In the genomic region with DNA sequence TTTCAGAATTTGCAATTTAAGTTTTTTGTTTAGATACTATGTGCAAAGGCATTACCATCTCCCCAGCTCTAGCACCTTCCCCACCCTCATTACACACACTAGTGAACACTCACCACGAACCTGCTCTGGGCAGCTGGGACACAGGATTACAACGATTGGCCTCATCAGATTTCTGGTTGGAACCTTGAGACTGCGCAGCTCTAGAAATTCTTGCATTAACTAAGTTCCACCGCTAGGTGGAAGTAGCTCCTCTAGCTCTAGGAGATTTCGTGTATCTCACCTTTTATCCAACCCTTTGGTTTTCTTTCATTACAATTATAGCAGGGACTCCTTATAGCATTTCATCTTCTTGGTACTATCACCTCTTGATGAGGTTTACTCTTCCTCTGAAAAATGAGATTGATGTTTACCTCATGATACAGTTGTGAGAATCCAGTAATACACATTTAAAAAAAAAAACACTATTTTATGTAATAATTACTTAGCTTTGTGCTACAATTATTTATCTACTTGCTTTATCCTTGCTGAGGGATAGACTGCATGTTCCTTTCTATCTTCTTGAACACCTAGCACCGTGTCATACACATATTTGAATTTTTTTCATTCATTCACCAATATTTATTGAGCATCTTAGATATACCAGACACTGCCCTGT, we compare ENCODE assay signal across 8 cellular contexts. TPM values are rescaled to one million over a fixed set of nuclear protein-coding genes. Genes with fewer than 3 reads are reported as not detected.
DNase-seq lines count a peak whose midpoint lies in the region; ATAC-seq, FAIRE-seq and TF ChIP-seq lines count a peak whose summit lies in the region.

No MANE protein-coding gene starts in this region.

- no peaks in the 10 kb centered on the region for H3K4me1 ChIP-seq in GM12878 (ENCODE audit: control insufficient read depth, insufficient read depth, low read length)

- TF ChIP-seq POLR2A in GM12878 (IDR thresholded peaks at IDR 0.05; ENCODE audit: low read depth, low read length) = no peak

- H3K27me3 ChIP-seq in GM12878 (replicated peaks in 1 of 2; ENCODE audit: control insufficient read depth in 2 of 2, insufficient read depth in 2 of 2, low read length in 1 of 2) = no peaks in the 10 kb centered on the region

- DNase-seq in activated CD8-positive, alpha-beta memory T cell treated with anti-CD3 and anti-CD28 coated beads for 24 hours = peak; percentile 55
- no peak for DNase-seq in activated CD8-positive, alpha-beta memory T cell treated with anti-CD3 and anti-CD28 coated beads, Interleukin-2, amount 50 U/mL, for 4 hours
- peak; percentile 32 for DNase-seq in HK-2 (ENCODE audit: unreplicated experiment)
- DNase-seq in NCI-H748 (lab: John Stamatoyannopoulos, UW; ENCODE audit: unreplicated experiment) = peak; percentile 68
- no peak for DNase-seq in GM12878 (ENCODE audit: low read depth, low spot score)
- DNase-seq in iPS-NIHi7 (ENCODE audit: extremely low spot score) = peak; percentile 63
- peak; percentile 80 for DNase-seq in superior temporal gyrus (ENCODE audit: extremely low spot score)

- 3% methylated on average over 6 of the region's 6 CpGs for WGBS in GM12878 (ENCODE audit: insufficient coverage, insufficient replicate concordance, low lambda C conversion rate, missing lambda C conversion rate)

- H3K9ac ChIP-seq in GM12878 (ENCODE audit: control insufficient read depth, insufficient read depth, low read length) = no peak overlapping the region

- no TSS peak for BruUV-seq in GM12878 (replicated peaks; lab: Mats Ljungman, UMichigan)

- FAIRE-seq in GM12878 (lab: Jason Lieb, UNC) = peak; percentile 85

- no peak for TF ChIP-seq EP300 in GM12878 (IDR thresholded peaks at IDR 0.05; ENCODE audit: borderline replicate concordance in 1 of 2, control insufficient read depth in 1 of 2, low read depth in 2 of 2, low read length in 2 of 2)

- SMC1A ChIA-PET in GM12878 (lab: Charles Lee; ENCODE audit: uncharacterized antibody, unreplicated experiment) = interaction anchor here (0.7 to 3.4 kb wide), 19 partner anchors 8 to 449 kb away, joined by 3 to 34 read pairs (median 4); no protein-coding TSS in a partner anchor

- no peak overlapping the region for H2AFZ ChIP-seq in GM12878 (ENCODE audit: control insufficient read depth, low read depth, low read length)

- ATAC-seq in GM21529 (IDR thresholded peaks at IDR 0.05; ENCODE audit: unreplicated experiment) (peak; percentile 96), GM12878 (peak; percentile 95)

- TF ChIP-seq RAD21 in GM12878 (IDR thresholded peaks at IDR 0.05; ENCODE audit: insufficient read depth, low read depth, low read length) = peak; percentile 69

- POLR2A ChIA-PET in GM12878 (lab: Charles Lee) = no interaction called here

- intact Hi-C loops in GM12878 (cut with micrococcal nuclease; ENCODE audit: unreplicated experiment) = loop anchor here (2.0 to 5.0 kb wide), 2 partner anchors 122 to 413 kb away; no protein-coding TSS in a partner anchor

- no peak overlapping the region for H3K27ac ChIP-seq in GM12878 (ENCODE audit: control insufficient read depth, insufficient read depth)

- H4K20me1 ChIP-seq in GM12878 (ENCODE audit: control insufficient read depth, insufficient read depth) = no peaks in the 10 kb centered on the region

- peak; percentile 67 to 73 (median 72) for TF ChIP-seq CTCF in GM12878 (IDR thresholded peaks at IDR 0.05 in 2 of 3, conservative IDR thresholded peaks at IDR 0.05 in 1 of 3; ENCODE audit: control insufficient read depth in 2 of 3, extremely low read depth in 1 of 3, insufficient read depth in 1 of 3, low read depth in 3 of 3, low read length in 3 of 3)

- in situ Hi-C loops in GM12878 (cut with MboI) = loop anchor here (25.0 kb wide), 1 partner anchor 402 kb away; no protein-coding TSS in a partner anchor

- H3K4me2 ChIP-seq in GM12878 (ENCODE audit: control insufficient read depth, insufficient read depth) = no peak overlapping the region

- H3K9me3 ChIP-seq in GM12878 (replicated peaks; ENCODE audit: control insufficient read depth, insufficient read depth, low read length) = no peaks in the 10 kb centered on the region

- CTCF ChIA-PET in GM12878 (lab: Yijun Ruan, JAX) = interaction anchor here (0.7 to 5.1 kb wide), 42 partner anchors 8 to 452 kb away, joined by 3 to 63 read pairs (median 4); no protein-coding TSS in a partner anchor

- H3K79me2 ChIP-seq in GM12878 (ENCODE audit: control insufficient read depth, insufficient read depth, low read length) = no peaks in the 10 kb centered on the region

- H3K36me3 ChIP-seq in GM12878 (ENCODE audit: control insufficient read depth in 2 of 2, insufficient read depth in 2 of 2, low read length in 1 of 2) = no peaks in the 10 kb centered on the region

- H3K4me3 ChIP-seq in GM12878 = no peak overlapping the region

- RAD21 ChIA-PET in GM12878 (lab: Charles Lee; ENCODE audit: unreplicated experiment) = interaction anchor here (0.6 to 3.6 kb wide), 12 partner anchors 34 to 454 kb away, joined by 3 to 47 read pairs (median 6); no protein-coding TSS in a partner anchor

TF ChIP-seq in GM12878, 131 proteins besides CTCF, POLR2A, EP300 and RAD21:
- TF ChIP-seq SMC3 (IDR thresholded peaks at IDR 0.05; ENCODE audit: borderline replicate concordance, low read length) = peak; percentile 46; the same call in 1 of the 2 replicates
- TF ChIP-seq SMARCA5 (IDR thresholded peaks at IDR 0.05) = no peak
- no peak for TF ChIP-seq HDAC6 (IDR thresholded peaks at IDR 0.05; ENCODE audit: unreplicated experiment)
- no peak for TF ChIP-seq CHD2 (IDR thresholded peaks at IDR 0.05; ENCODE audit: borderline replicate concordance, low read depth, low read length)
- TF ChIP-seq NR2C2 (IDR thresholded peaks at IDR 0.05; ENCODE audit: borderline replicate concordance, control insufficient read depth, insufficient read length, low read depth) = no peak
- no peak for TF ChIP-seq POLR2AphosphoS2 (IDR thresholded peaks at IDR 0.05; ENCODE audit: low read depth, low read length)
- TF ChIP-seq CREB1 (IDR thresholded peaks at IDR 0.05; ENCODE audit: low read depth) = no peak

RNA-seq across cellular contexts. Expression of gene PLOD2, which starts 28.7 kb away (rescaled TPM):
- total RNA-seq in GM12878 (2013; cell fraction: nucleolus; rRNA removed) = not detected in 2 replicates
- 0.06 TPM in 1 of 2 replicates, not detected in the other for total RNA-seq in GM12878 (2014; rRNA removed)
- not detected in 2 replicates for total RNA-seq in GM12878 (2014; rRNA removed; fragmentation: Illumina TruSeq; extraction: Trizol)
- total RNA-seq in GM12878 (2021) = 0.21 and 0.56 TPM in 2 replicates
- 0.33 TPM for polyA plus RNA-seq in GM12878 (2011; ENCODE audit: low read depth)
- polyA plus RNA-seq in GM12878 (2011; rRNA removed) = 0.45 and 0.72 TPM in 2 replicates
- 0.18 and 0.20 TPM in 2 replicates for polyA plus RNA-seq in GM12878 (2011; cell fraction: cytosol; rRNA removed)
- polyA plus RNA-seq in GM12878 (2011; cell fraction: nucleus; rRNA removed) = 0.15 and 0.18 TPM in 2 replicates
- polyA plus RNA-seq in GM12878 (2012) = 0.32 and 0.39 TPM in 2 replicates
- polyA plus RNA-seq in GM12878 (2014; fragmentation: Illumina TruSeq; extraction: Trizol) = 0.03 TPM in 1 of 2 replicates, not detected in the other
- not detected for polyA plus RNA-seq in GM12878 (2014; fragmentation: Nextera tagmentation; extraction: Ambion mirVana)
- polyA plus RNA-seq in GM12878 (2014; rRNA removed) = not detected in 2 replicates
- polyA plus RNA-seq in GM12878 (2016; fragmentation: Nextera tagmentation; extraction: Ambion mirVana) = under 1 TPM; 0.25 to 0.40 TPM
- polyA minus RNA-seq in GM12878 (2011; rRNA and poly(A)+ RNA removed) = 0.37 TPM in 1 of 2 replicates, not detected in the other
- not detected in 2 replicates for polyA minus RNA-seq in GM12878 (2011; cell fraction: cytosol; rRNA and poly(A)+ RNA removed)
- 0.24 and 0.29 TPM in 2 replicates for polyA minus RNA-seq in GM12878 (2011; cell fraction: nucleus; rRNA and poly(A)+ RNA removed)

Comparison
In these comparisons a context has a peak if more than half of its experiments do, and no peak if none do; other contexts are left out.
1. DNase-seq: peak in activated CD8-positive, alpha-beta memory T cell treated with anti-CD3 and anti-CD28 coated beads for 24 hours (single experiment), HK-2 (single experiment), NCI-H748 (single experiment), iPS-NIHi7 (single experiment) and superior temporal gyrus (single experiment); none in activated CD8-positive, alpha-beta memory T cell treated with anti-CD3 and anti-CD28 coated beads, Interleukin-2, amount 50 U/mL, for 4 hours (single experiment) and GM12878 (single experiment).